Comparison of ENCODE assay signal across 20 cellular contexts in genomic region chr20:35839891-35840290, GRCh38.
DNase-seq lines count a peak whose midpoint lies in the region; ATAC-seq and TF ChIP-seq lines count a peak whose summit lies in the region.
"Had no signal": no experiment of that assay in that cellular context is flagged by ENCODE, and none has a peak within 500 bp of the region (broad histone marks: within the 10 kb centered on the region; RNA-seq: fewer than 3 reads in every experiment).

No MANE protein-coding gene starts in this region.

- intact Hi-C loops in natural killer cell (cut with micrococcal nuclease): no loop called here
- intact Hi-C loops in mucosa of descending colon (cut with DNase I, micrococcal nuclease): no loop called here

- DNase-seq in NCI-H446 treated with DMSO at 0.1 percent for 48 hours (lab: John Stamatoyannopoulos, UW): peak; percentile 39
- DNase-seq in NCI-H446 (lab: John Stamatoyannopoulos, UW): no peak
- DNase-seq in natural killer cell: no peak
- DNase-seq in natural killer cell treated with Interleukin-12 subunit alpha and Interleukin-12 subunit beta and Interleukin-15 and Interleukin-18, amount 100 ng/mL, for 72 hours (ENCODE audit: low spot score): no peak
- no peak for DNase-seq in activated gamma-delta T cell treated with Interleukin-2 at 50 U/mL for 16 hours
- no peak for DNase-seq in mucosa of descending colon
- no peak for DNase-seq in effector CD8-positive, alpha-beta T cell (lab: John Stamatoyannopoulos, UW)
- DNase-seq: 8988T; activated CD4-positive, CD25-positive, alpha-beta regulatory T cell; activated CD8-positive, alpha-beta memory T cell treated with anti-CD3 and anti-CD28 coated beads for 24 hours; Caco-2; kidney glomerular epithelial cell; NCI-H1436; NCI-H524 treated with DMSO at 0.1 percent for 48 hours; spleen; stimulated activated CD4-positive, alpha-beta T cell treated with anti-CD3 and anti-CD28 coated beads, Interleukin-4, amount 100 ng/mL, for 24 hours; T-helper 9 cell; transverse colon had no signal

- no peak overlapping the region for H3K4me3 ChIP-seq in mucosa of descending colon
- H3K4me3 ChIP-seq: SJSA1, spleen, transverse colon had no signal

- H3K4me3 Mint-ChIP-seq in natural killer cell: peak overlapping the region; percentile 40
- no peak overlapping the region for H3K4me3 Mint-ChIP-seq in natural killer cell treated with Interleukin-12 subunit alpha and Interleukin-12 subunit beta and Interleukin-15 and Interleukin-18, amount 100 ng/mL, for 72 hours
- H3K4me3 Mint-ChIP-seq in activated T-helper 17 cell treated with anti-CD3 and anti-CD28 coated beads, Interleukin-2, amount 50 U/mL, for 72 hours: no peak overlapping the region

- H3K4me1 ChIP-seq in mucosa of descending colon (ENCODE audit: low read depth): no peaks in the 10 kb centered on the region
- H3K4me1 ChIP-seq: Caco-2, SJSA1, transverse colon had no signal

- ATAC-seq in natural killer cell (peak in 2 of 3 donors; percentile 49 to 67), mucosa of descending colon (no peak)
- ATAC-seq in natural killer cell treated with Interleukin-12 subunit alpha and Interleukin-12 subunit beta and Interleukin-15 and Interleukin-18, amount 100 ng/mL, for 72 hours: no peak
- ATAC-seq in activated T-helper 17 cell treated with anti-CD3 and anti-CD28 coated beads, Interleukin-2, amount 50 U/mL, for 72 hours (replicated peaks): no peak

- H3K9me3 ChIP-seq in mucosa of descending colon: peaks cover 9% of the 10 kb centered on the region

- peak overlapping the region; percentile 47 to 69 for H3K27ac Mint-ChIP-seq in natural killer cell
- H3K27ac Mint-ChIP-seq in natural killer cell treated with Interleukin-12 subunit alpha and Interleukin-12 subunit beta and Interleukin-15 and Interleukin-18, amount 100 ng/mL, for 72 hours: no peak overlapping the region
- peak overlapping the region; percentile 6 for H3K27ac Mint-ChIP-seq in activated T-helper 17 cell treated with anti-CD3 and anti-CD28 coated beads, Interleukin-2, amount 50 U/mL, for 72 hours

- H3K36me3 Mint-ChIP-seq in natural killer cell: peaks cover 23% of the 10 kb centered on the region
- peaks cover 20% of the 10 kb centered on the region for H3K36me3 Mint-ChIP-seq in natural killer cell treated with Interleukin-12 subunit alpha and Interleukin-12 subunit beta and Interleukin-15 and Interleukin-18, amount 100 ng/mL, for 72 hours
- H3K36me3 Mint-ChIP-seq in activated T-helper 17 cell treated with anti-CD3 and anti-CD28 coated beads, Interleukin-2, amount 50 U/mL, for 72 hours (ENCODE audit: low read depth): peaks cover 49% of the 10 kb centered on the region

- no peaks in the 10 kb centered on the region for H3K36me3 ChIP-seq in mucosa of descending colon (ENCODE audit: low read depth)

- peaks cover 26 to 30% of the 10 kb centered on the region in 2 donors for H3K4me1 Mint-ChIP-seq in natural killer cell
- H3K4me1 Mint-ChIP-seq in natural killer cell treated with Interleukin-12 subunit alpha and Interleukin-12 subunit beta and Interleukin-15 and Interleukin-18, amount 100 ng/mL, for 72 hours (ENCODE audit: low read depth in 2 of 2): peaks cover 16 to 21% of the 10 kb centered on the region in 2 donors
- H3K4me1 Mint-ChIP-seq in activated T-helper 17 cell treated with anti-CD3 and anti-CD28 coated beads, Interleukin-2, amount 50 U/mL, for 72 hours: peaks cover 7% of the 10 kb centered on the region

- no peaks in the 10 kb centered on the region for H3K9me3 Mint-ChIP-seq in natural killer cell
- H3K9me3 Mint-ChIP-seq in natural killer cell treated with Interleukin-12 subunit alpha and Interleukin-12 subunit beta and Interleukin-15 and Interleukin-18, amount 100 ng/mL, for 72 hours: peaks cover 4% of the 10 kb centered on the region
- no peaks in the 10 kb centered on the region for H3K9me3 Mint-ChIP-seq in activated T-helper 17 cell treated with anti-CD3 and anti-CD28 coated beads, Interleukin-2, amount 50 U/mL, for 72 hours

- H3K27me3 Mint-ChIP-seq in natural killer cell (ENCODE audit: low read depth in 2 of 2): no peaks in the 10 kb centered on the region
- no peaks in the 10 kb centered on the region for H3K27me3 Mint-ChIP-seq in natural killer cell treated with Interleukin-12 subunit alpha and Interleukin-12 subunit beta and Interleukin-15 and Interleukin-18, amount 100 ng/mL, for 72 hours
- no peaks in the 10 kb centered on the region for H3K27me3 Mint-ChIP-seq in activated T-helper 17 cell treated with anti-CD3 and anti-CD28 coated beads, Interleukin-2, amount 50 U/mL, for 72 hours

- no peak for TF ChIP-seq CTCF in natural killer cell (IDR thresholded peaks at IDR 0.05)
- no peak for TF ChIP-seq CTCF in mucosa of descending colon (IDR thresholded peaks at IDR 0.05)

Comparison
In these comparisons a context has a peak if more than half of its experiments do, and no peak if none do; other contexts are left out.
1. ATAC-seq: peak in natural killer cell (2 of 3); none in natural killer cell treated with Interleukin-12 subunit alpha and Interleukin-12 subunit beta and Interleukin-15 and Interleukin-18, amount 100 ng/mL, for 72 hours (0 of 2), activated T-helper 17 cell treated with anti-CD3 and anti-CD28 coated beads, Interleukin-2, amount 50 U/mL, for 72 hours (single experiment) and mucosa of descending colon (single experiment).
2. H3K27ac Mint-ChIP-seq: peak in natural killer cell (2 of 2) and activated T-helper 17 cell treated with anti-CD3 and anti-CD28 coated beads, Interleukin-2, amount 50 U/mL, for 72 hours (single experiment); none in natural killer cell treated with Interleukin-12 subunit alpha and Interleukin-12 subunit beta and Interleukin-15 and Interleukin-18, amount 100 ng/mL, for 72 hours (0 of 2).